In genomic region chr1:154621875-154622274, GRCh38 we compare ENCODE assay signal across 25 cellular contexts. TPM values are rescaled to one million over a fixed set of nuclear protein-coding genes. Genes with fewer than 3 reads are reported as not detected.
DNase-seq lines count a peak whose midpoint lies in the region; ATAC-seq, FAIRE-seq and TF ChIP-seq lines count a peak whose summit lies in the region.
"Had no signal": no experiment of that assay in that cellular context is flagged by ENCODE, and none has a peak within 500 bp of the region (broad histone marks: within the 10 kb centered on the region; RNA-seq: fewer than 3 reads in every experiment).

No MANE protein-coding gene starts in this region.

- TF ChIP-seq EP300 in GM12878 (IDR thresholded peaks at IDR 0.05; ENCODE audit: borderline replicate concordance in 1 of 2, control insufficient read depth in 1 of 2, low read depth in 2 of 2, low read length in 2 of 2) (no peak), gastroesophageal sphincter (IDR thresholded peaks at IDR 0.05) (no peak)

- SMC1A ChIA-PET in GM12878 (lab: Charles Lee; ENCODE audit: uncharacterized antibody, unreplicated experiment), result interaction anchor here (1.3 to 5.4 kb wide), 4 partner anchors 12 to 62 kb away, joined by 3 to 35 read pairs (median 16); no protein-coding TSS in a partner anchor

- H3K9me3 Mint-ChIP-seq in progenitor cell of endocrine pancreas (ENCODE audit: low read depth), result no peaks in the 10 kb centered on the region
- H3K9me3 Mint-ChIP-seq: nephron had no signal

- DNase-seq in Right ventricle myocardium superior (no peak), left cardiac atrium (no peak), SK-N-MC (ENCODE audit: low read depth, low spot score) (no peak), GM12878 (ENCODE audit: low read depth, low spot score) (no peak), progenitor cell of endocrine pancreas (ENCODE audit: low spot score, unreplicated experiment) (no peak)
- DNase-seq: activated effector memory CD4-positive, alpha-beta T cell treated with Interleukin-2 at 50 U/mL for 16 hours; hippocampal formation; Kasumi-1; mesendoderm; NCI-H1105 treated with DMSO at 0.1 percent for 48 hours; NCI-H69; psoas muscle; spleen had no signal

- H3K4me1 Mint-ChIP-seq in progenitor cell of endocrine pancreas (ENCODE audit: low read depth), result peaks cover 18% of the 10 kb centered on the region

- H3K27ac ChIP-seq in SK-N-MC (no peak overlapping the region), GM12878 (ENCODE audit: control insufficient read depth, insufficient read depth) (no peak overlapping the region), gastroesophageal sphincter (peak overlapping the region in 1 of 4 donors; percentile 27)
- H3K27ac ChIP-seq: ascending aorta, coronary artery, psoas muscle, suprapubic skin had no signal

- H3K9me3 ChIP-seq in SK-N-MC (ENCODE audit: low read depth, low read length) (no peaks in the 10 kb centered on the region), GM12878 (replicated peaks; ENCODE audit: control insufficient read depth, insufficient read depth, low read length) (no peaks in the 10 kb centered on the region), gastroesophageal sphincter (no peaks in the 10 kb centered on the region)
- H3K9me3 ChIP-seq: ascending aorta, psoas muscle, spleen, suprapubic skin had no signal

- H3K4me3 Mint-ChIP-seq in progenitor cell of endocrine pancreas (ENCODE audit: low read depth), result no peak overlapping the region

- peak; percentile 5 for ATAC-seq in Right ventricle myocardium superior (ENCODE audit: poor library complexity)
- no peak for ATAC-seq in left cardiac atrium
- peak; percentile 9; the same call in 2 of the 3 replicates for ATAC-seq in GM12878
- ATAC-seq in gastroesophageal sphincter, result no peak
- no peak for ATAC-seq in GM19324 (IDR thresholded peaks at IDR 0.05; ENCODE audit: low FRiP score, unreplicated experiment)
- no peak for ATAC-seq in GM18502 (IDR thresholded peaks at IDR 0.05; ENCODE audit: poor library complexity, unreplicated experiment)
- ATAC-seq: HCT116, Panc1, psoas muscle had no signal

- CTCF ChIA-PET in GM12878 (lab: Yijun Ruan, JAX), result interaction anchor here (0.9 to 1.7 kb wide), 3 partner anchors 16 to 555 kb away, joined by 3 to 4 read pairs (median 3); no protein-coding TSS in a partner anchor

- TF ChIP-seq RAD21 in GM12878 (IDR thresholded peaks at IDR 0.05; ENCODE audit: insufficient read depth, low read depth, low read length), result no peak

- H3K27me3 ChIP-seq in GM12878 (replicated peaks in 1 of 2; ENCODE audit: control insufficient read depth in 2 of 2, insufficient read depth in 2 of 2, low read length in 1 of 2) (no peaks in the 10 kb centered on the region), gastroesophageal sphincter (no peaks in the 10 kb centered on the region)
- H3K27me3 ChIP-seq: ascending aorta, spleen, suprapubic skin had no signal

- 96% methylated on average over 5 of the region's 5 CpGs for WGBS in GM12878 (ENCODE audit: insufficient coverage, insufficient replicate concordance, low lambda C conversion rate, missing lambda C conversion rate)
- WGBS in gastroesophageal sphincter (ENCODE audit: low coverage in 1 of 2), 2 donors, result 78 to 80% methylated on average over 2 to 4 of the region's 5 CpGs

- H3K4me3 ChIP-seq in SK-N-MC (no peak overlapping the region), GM12878 (no peak overlapping the region), gastroesophageal sphincter (no peak overlapping the region)
- H3K4me3 ChIP-seq: ascending aorta, coronary artery, psoas muscle, spleen, suprapubic skin had no signal

- RAD21 ChIA-PET in GM12878 (lab: Charles Lee; ENCODE audit: unreplicated experiment), result interaction anchor here (1.8 kb wide), 1 partner anchor 15 kb away, joined by 6 read pairs; no protein-coding TSS in a partner anchor

- POLR2A ChIA-PET in GM12878 (lab: Charles Lee), result interaction anchor here (0.8 to 1.7 kb wide), 3 partner anchors 10 to 16 kb away, joined by 3 to 5 read pairs (median 3); no protein-coding TSS in a partner anchor

- peaks cover 90% of the 10 kb centered on the region for H3K79me2 ChIP-seq in GM12878 (ENCODE audit: control insufficient read depth, insufficient read depth, low read length)

- H3K4me1 ChIP-seq in GM12878 (ENCODE audit: control insufficient read depth, insufficient read depth, low read length) (peaks cover 4% of the 10 kb centered on the region), gastroesophageal sphincter (peaks cover 0 to 50% (median 7%) of the 10 kb centered on the region in 3 donors)

- in situ Hi-C loops in GM12878 (cut with MboI), result no loop called here

- no peak for FAIRE-seq in GM12878 (lab: Jason Lieb, UNC)
- FAIRE-seq: endothelial cell of umbilical vein, keratinocyte had no signal

- TF ChIP-seq POLR2A in GM12878 (IDR thresholded peaks at IDR 0.05; ENCODE audit: low read depth, low read length) (no peak), gastroesophageal sphincter (IDR thresholded peaks at IDR 0.05) (no peak)

- H3K27me3 Mint-ChIP-seq in progenitor cell of endocrine pancreas, result no peaks in the 10 kb centered on the region

- peak overlapping the region; percentile 67 for H3K27ac Mint-ChIP-seq in progenitor cell of endocrine pancreas
- H3K27ac Mint-ChIP-seq: nephron had no signal

- H3K9ac ChIP-seq in SK-N-MC (ENCODE audit: insufficient read length) (peak overlapping the region; percentile 4), GM12878 (ENCODE audit: control insufficient read depth, insufficient read depth, low read length) (no peak overlapping the region)

- peaks cover 3% of the 10 kb centered on the region for H3K36me3 Mint-ChIP-seq in progenitor cell of endocrine pancreas (ENCODE audit: insufficient read depth)

- no peaks in the 10 kb centered on the region for H4K20me1 ChIP-seq in GM12878 (ENCODE audit: control insufficient read depth, insufficient read depth)

- no peak overlapping the region for H3K4me2 ChIP-seq in GM12878 (ENCODE audit: control insufficient read depth, insufficient read depth)

- H2AFZ ChIP-seq in GM12878 (ENCODE audit: control insufficient read depth, low read depth, low read length), result no peak overlapping the region

- TF ChIP-seq CTCF in GM12878 (IDR thresholded peaks at IDR 0.05 in 2 of 3, conservative IDR thresholded peaks at IDR 0.05 in 1 of 3; ENCODE audit: control insufficient read depth in 2 of 3, extremely low read depth in 1 of 3, insufficient read depth in 1 of 3, low read depth in 3 of 3, low read length in 3 of 3) (no peak), progenitor cell of endocrine pancreas (IDR thresholded peaks at IDR 0.05; ENCODE audit: unreplicated experiment) (no peak), gastroesophageal sphincter (IDR thresholded peaks at IDR 0.05) (no peak)

- H3K36me3 ChIP-seq in SK-N-MC (ENCODE audit: insufficient read depth, low read length) (peaks cover 26% of the 10 kb centered on the region), GM12878 (ENCODE audit: control insufficient read depth in 2 of 2, insufficient read depth in 2 of 2, low read length in 1 of 2) (peaks cover 0 to 6% of the 10 kb centered on the region in 2 experiments; a peak in 3 of 4 replicates), gastroesophageal sphincter (peaks cover 0 to 21% of the 10 kb centered on the region in 2 donors)
- H3K36me3 ChIP-seq: ascending aorta had no signal

- no TSS peak for BruUV-seq in GM12878 (replicated peaks; lab: Mats Ljungman, UMichigan)

- intact Hi-C loops in Right ventricle myocardium superior (cut with DNase I) (no loop called here), left cardiac atrium (cut with DNase I) (no loop called here), GM12878 (cut with micrococcal nuclease; ENCODE audit: unreplicated experiment) (loop anchor here (2.0 kb wide), 1 partner anchor 13 kb away; the partner anchor contains the start of gene ADAR)

RNA-seq across cellular contexts. Expression of gene ADAR, which starts 13.9 kb away (rescaled TPM):
- total RNA-seq in Right ventricle myocardium superior (48.1 TPM), left cardiac atrium (10 to 100 TPM; 70.1 to 80.1 TPM), GM12878 (2014; rRNA removed) (177 and 189 TPM in 2 replicates), GM12878 (2014; rRNA removed; fragmentation: Illumina TruSeq; extraction: Trizol) (174 and 179 TPM in 2 replicates), GM12878 (2021) (283 and 292 TPM in 2 replicates), progenitor cell of endocrine pancreas (168 and 179 TPM in 2 replicates), gastroesophageal sphincter (100 to 1,000 TPM in 1 of 4 donors, 10 to 100 TPM in 3; 71.0 to 108 (median 90.4) TPM)
- 255 and 274 TPM in 2 replicates for total RNA-seq in GM12878 (2013; cell fraction: nucleolus; rRNA removed)
- 115 TPM for polyA plus RNA-seq in GM12878 (2011; ENCODE audit: low read depth)
- polyA plus RNA-seq in GM12878 (2011; rRNA removed) (369 and 413 TPM in 2 replicates), GM12878 (2014; fragmentation: Illumina TruSeq; extraction: Trizol) (213 and 235 TPM in 2 replicates), GM12878 (2014; fragmentation: Nextera tagmentation; extraction: Ambion mirVana) (100 to 1,000 TPM in 1 of 2 experiments, 10 to 100 TPM in 1; 55.5 to 105 TPM), GM12878 (2014; rRNA removed) (172 and 180 TPM in 2 replicates), GM12878 (2016; fragmentation: Nextera tagmentation; extraction: Ambion mirVana) (100 to 1,000 TPM; 160 to 169 TPM)
- polyA plus RNA-seq in GM12878 (2011; cell fraction: cytosol; rRNA removed), result 278 and 279 TPM in 2 replicates
- 453 and 565 TPM in 2 replicates for polyA plus RNA-seq in GM12878 (2011; cell fraction: nucleus; rRNA removed)
- 132 and 134 TPM in 2 replicates for polyA plus RNA-seq in GM12878 (2012)
- 717 and 718 TPM in 2 replicates for polyA minus RNA-seq in GM12878 (2011; rRNA and poly(A)+ RNA removed)
- 130 and 154 TPM in 2 replicates for polyA minus RNA-seq in GM12878 (2011; cell fraction: cytosol; rRNA and poly(A)+ RNA removed)
- polyA minus RNA-seq in GM12878 (2011; cell fraction: nucleus; rRNA and poly(A)+ RNA removed), result 221 and 272 TPM in 2 replicates

RNA-seq across cellular contexts. Expression of gene CHRNB2, which starts 54.3 kb away (rescaled TPM):
- not detected for total RNA-seq in Right ventricle myocardium superior
- under 1 TPM in 1 of 2 donors, not detected in 1; 0.05 TPM for total RNA-seq in left cardiac atrium
- total RNA-seq in GM12878 (2013; cell fraction: nucleolus; rRNA removed), result 0.07 and 0.08 TPM in 2 replicates
- total RNA-seq in GM12878 (2014; rRNA removed), result not detected in 2 replicates
- total RNA-seq in GM12878 (2014; rRNA removed; fragmentation: Illumina TruSeq; extraction: Trizol), result not detected in 2 replicates
- total RNA-seq in GM12878 (2021), result 0.03 TPM in 1 of 2 replicates, not detected in the other
- polyA plus RNA-seq in GM12878 (2011; ENCODE audit: low read depth), result 0.10 TPM
- not detected in 2 replicates for polyA plus RNA-seq in GM12878 (2011; rRNA removed)
- polyA plus RNA-seq in GM12878 (2011; cell fraction: cytosol; rRNA removed), result 0.02 TPM in 1 of 2 replicates, not detected in the other
- polyA plus RNA-seq in GM12878 (2011; cell fraction: nucleus; rRNA removed), result 0.04 and 0.07 TPM in 2 replicates
- 0.08 and 0.10 TPM in 2 replicates for polyA plus RNA-seq in GM12878 (2012)
- 0.03 TPM in 1 of 2 replicates, not detected in the other for polyA plus RNA-seq in GM12878 (2014; fragmentation: Illumina TruSeq; extraction: Trizol)
- polyA plus RNA-seq in GM12878 (2014; fragmentation: Nextera tagmentation; extraction: Ambion mirVana), result not detected
- 0.01 and 0.04 TPM in 2 replicates for polyA plus RNA-seq in GM12878 (2014; rRNA removed)
- polyA plus RNA-seq in GM12878 (2016; fragmentation: Nextera tagmentation; extraction: Ambion mirVana), result under 1 TPM in 1 of 2 experiments, not detected in 1; 0.11 TPM
- polyA minus RNA-seq in GM12878 (2011; rRNA and poly(A)+ RNA removed), result 0.80 TPM in 1 of 2 replicates, not detected in the other
- not detected in 2 replicates for polyA minus RNA-seq in GM12878 (2011; cell fraction: cytosol; rRNA and poly(A)+ RNA removed)
- not detected in 2 replicates for polyA minus RNA-seq in GM12878 (2011; cell fraction: nucleus; rRNA and poly(A)+ RNA removed)
- total RNA-seq in progenitor cell of endocrine pancreas, result 2.7 and 3.2 TPM in 2 replicates
- total RNA-seq in gastroesophageal sphincter, result under 1 TPM in 3 of 4 donors, not detected in 1; 0.08 to 0.45 (median 0.13) TPM
- total RNA-seq: ascending aorta, endothelial cell of umbilical vein, fibroblast of villous mesenchyme had no signal
- polyA plus RNA-seq: endothelial cell of umbilical vein had no signal

Comparison
In these comparisons a context has a peak if more than half of its experiments do, and no peak if none do; other contexts are left out.
1. ATAC-seq: peak in Right ventricle myocardium superior (single experiment) and GM12878 (single experiment); none in left cardiac atrium (0 of 2), gastroesophageal sphincter (single experiment), GM19324 (single experiment) and GM18502 (single experiment).